Comparison of ENCODE assay signal across 23 cellular contexts in the genomic region with DNA sequence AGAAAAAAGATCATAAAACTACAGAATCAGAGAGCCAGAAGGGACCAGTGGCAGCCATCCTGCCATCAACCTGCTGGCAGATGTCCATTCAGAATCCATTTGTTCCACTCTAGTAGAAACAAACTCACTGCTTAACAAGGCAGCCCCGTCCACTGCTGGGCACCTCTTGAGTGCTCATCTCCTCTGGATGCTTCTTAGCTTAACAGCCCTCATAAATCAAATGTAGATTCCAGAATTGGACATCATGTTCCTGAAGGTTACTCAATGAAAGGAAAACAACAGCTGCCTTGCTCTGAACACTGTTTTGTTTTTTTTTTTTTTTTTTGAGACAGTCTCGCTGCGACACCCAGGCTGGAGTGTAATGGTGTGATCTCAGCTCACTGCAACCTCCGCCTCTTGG. TPM values are rescaled to one million over a fixed set of nuclear protein-coding genes. Genes with fewer than 3 reads are reported as not detected.
DNase-seq lines count a peak whose midpoint lies in the region; TF ChIP-seq lines count a peak whose summit lies in the region.
"Had no signal": no experiment of that assay in that cellular context is flagged by ENCODE, and none has a peak within 500 bp of the region (broad histone marks: within the 10 kb centered on the region; RNA-seq: fewer than 3 reads in every experiment).

No MANE protein-coding gene starts in this region.

- H3K27ac ChIP-seq in breast epithelium (no peak overlapping the region), caudate nucleus (ENCODE audit: low read depth, low read length) (peak overlapping the region; percentile 36)
- H3K27ac ChIP-seq: colonic mucosa, spleen had no signal

- H3K9me3 Mint-ChIP-seq in MCF 10A (ENCODE audit: unreplicated experiment) = no peaks in the 10 kb centered on the region

- no peaks in the 10 kb centered on the region for H3K9me3 ChIP-seq in breast epithelium
- H3K9me3 ChIP-seq: colonic mucosa, spleen had no signal

- CTCF ChIA-PET in MCF 10A (lab: Yijun Ruan, JAX) = interaction anchor here (0.6 to 1.3 kb wide), 3 partner anchors 85 to 434 kb away, joined by 3 to 5 read pairs (median 3); no protein-coding TSS in a partner anchor

- intact Hi-C loops in MCF 10A (cut with micrococcal nuclease) (no loop called here), breast epithelium (cut with DNase I; ENCODE audit: low total_unique reads) (no loop called here)

- peak; percentile 22 for DNase-seq in MCF 10A (ENCODE audit: unreplicated experiment)
- DNase-seq in breast epithelium (ENCODE audit: low spot score in 2 of 2) = no peak
- DNase-seq in caudate nucleus (lab: John Stamatoyannopoulos, UW) = no peak
- peak; percentile 84 for DNase-seq in myocyte (ENCODE audit: low read depth)
- no peak for DNase-seq in NOMO-1 treated with DMSO at 0.1 percent for 48 hours (lab: John Stamatoyannopoulos, UW; ENCODE audit: unreplicated experiment)
- DNase-seq in activated CD4-positive, alpha-beta T cell treated with anti-CD3 and anti-CD28 coated beads for 48 hours = no peak
- no peak for DNase-seq in effector CD4-positive, alpha-beta T cell
- DNase-seq in NK-92 treated with Interleukin-12 subunit alpha and Interleukin-12 subunit beta, amount 100 ng/mL, for 24 hours (lab: John Stamatoyannopoulos, UW) = no peak
- DNase-seq: activated CD4-positive, alpha-beta T cell treated with anti-CD3 and anti-CD28 coated beads, Interleukin-2, amount 50 U/mL, for 4 hours; aorta; colonic mucosa; GDM1; H7; Karpas-422; mesendoderm; NCI-H1436 treated with DMSO at 0.1 percent for 48 hours; spleen; stimulated activated CD4-positive, alpha-beta T cell treated with anti-CD3 and anti-CD28 coated beads, Interleukin-4, amount 100 ng/mL, for 4 hours had no signal

- H3K36me3 ChIP-seq in breast epithelium = no peaks in the 10 kb centered on the region
- H3K36me3 ChIP-seq: colonic mucosa had no signal

- TF ChIP-seq POLR2A in breast epithelium (IDR thresholded peaks at IDR 0.05) = no peak

- no peaks in the 10 kb centered on the region for H3K4me1 ChIP-seq in breast epithelium
- H3K4me1 ChIP-seq: colonic mucosa, spleen had no signal

- TF ChIP-seq CTCF in MCF 10A (IDR thresholded peaks at IDR 0.05; ENCODE audit: unreplicated experiment) (no peak), breast epithelium (IDR thresholded peaks at IDR 0.05) (no peak)

- H3K4me3 Mint-ChIP-seq in MCF 10A (ENCODE audit: unreplicated experiment) = no peak overlapping the region

- BruUV-seq in MCF 10A (replicated peaks; lab: Mats Ljungman, UMichigan) = no TSS peak

- H3K27me3 ChIP-seq in breast epithelium = no peaks in the 10 kb centered on the region
- H3K27me3 ChIP-seq: colonic mucosa, spleen had no signal

- H3K4me1 Mint-ChIP-seq in MCF 10A (ENCODE audit: insufficient read depth, unreplicated experiment) = no peaks in the 10 kb centered on the region

- POLR2A ChIA-PET in MCF 10A (lab: Yijun Ruan, JAX) = interaction anchor here (0.7 kb wide), 1 partner anchor 11 kb away, joined by 3 read pairs; no protein-coding TSS in a partner anchor

- no peaks in the 10 kb centered on the region for H3K27me3 Mint-ChIP-seq in MCF 10A (ENCODE audit: insufficient read depth, unreplicated experiment)

- H3K36me3 Mint-ChIP-seq in MCF 10A (ENCODE audit: insufficient read depth, unreplicated experiment) = peaks cover 55% of the 10 kb centered on the region

- H3K4me3 ChIP-seq in breast epithelium = no peak overlapping the region
- H3K4me3 ChIP-seq: colonic mucosa, spleen had no signal

- H3K27ac Mint-ChIP-seq in MCF 10A (ENCODE audit: low read depth, unreplicated experiment) = peak overlapping the region; percentile 66

RNA-seq across cellular contexts. Expression of gene ABCC5, which starts 37.3 kb away (rescaled TPM):
- total RNA-seq in MCF 10A (2022) = 16.5 and 17.9 TPM in 2 replicates
- total RNA-seq in breast epithelium = 10 to 100 TPM; 21.0 to 29.9 (median 21.8) TPM
- 15.5 and 16.7 TPM in 2 replicates for total RNA-seq in myocyte
- 27.4 TPM for polyA plus RNA-seq in myocyte (2012)

RNA-seq across cellular contexts. Expression of gene HTR3D, which starts 51.1 kb away (rescaled TPM):
- total RNA-seq in MCF 10A (2022) = not detected in 2 replicates
- not detected for total RNA-seq in breast epithelium
- not detected in 2 replicates for total RNA-seq in myocyte
- polyA plus RNA-seq in myocyte (2012) = not detected
- total RNA-seq: A673, aorta, colonic mucosa, H7, NCI-H460, posterior vena cava, spleen, ureter had no signal
- polyA plus RNA-seq: aorta, neural cell, spleen had no signal

Comparison
In these comparisons a context has a peak if more than half of its experiments do, and no peak if none do; other contexts are left out.
1. DNase-seq: peak in MCF 10A (single experiment) and myocyte (single experiment); none in breast epithelium (0 of 2), caudate nucleus (0 of 61), NOMO-1 treated with DMSO at 0.1 percent for 48 hours (single experiment), activated CD4-positive, alpha-beta T cell treated with anti-CD3 and anti-CD28 coated beads for 48 hours (single experiment), effector CD4-positive, alpha-beta T cell (single experiment) and NK-92 treated with Interleukin-12 subunit alpha and Interleukin-12 subunit beta, amount 100 ng/mL, for 24 hours (single experiment).